ENCODE assay signal across 11 cellular contexts in genomic region chr3:197518794-197519451, GRCh38. TPM values are rescaled to one million over a fixed set of nuclear protein-coding genes. Genes with fewer than 3 reads are reported as not detected.
DNase-seq lines count a peak whose midpoint lies in the region; ATAC-seq and TF ChIP-seq lines count a peak whose summit lies in the region.
"Had no signal": no experiment of that assay in that cellular context is flagged by ENCODE, and none has a peak within 500 bp of the region (broad histone marks: within the 10 kb centered on the region; RNA-seq: fewer than 3 reads in every experiment).

No MANE protein-coding gene starts in this region.

- H3K9me3 Mint-ChIP-seq in activated CD8-positive, alpha-beta memory T cell treated with anti-CD3 and anti-CD28 coated beads, Interleukin-2, amount 10 ng/mL, durations not matched to agents 7 days and 5 days (ENCODE audit: low read depth), result peaks cover 3% of the 10 kb centered on the region
- H3K9me3 Mint-ChIP-seq in brain (no peaks in the 10 kb centered on the region), type B pancreatic cell (no peaks in the 10 kb centered on the region)

- peak overlapping the region; percentile 39 for H3K27ac ChIP-seq in RWPE2 (ENCODE audit: poor library complexity, severe bottlenecking)

- peak; percentile 31 for ATAC-seq in activated CD8-positive, alpha-beta memory T cell treated with anti-CD3 and anti-CD28 coated beads, Interleukin-2, amount 10 ng/mL, durations not matched to agents 7 days and 5 days
- ATAC-seq in RWPE2 (ENCODE audit: low read depth) (no peak), GM18873 (IDR thresholded peaks at IDR 0.05; ENCODE audit: low FRiP score, unreplicated experiment) (no peak)
- no peak for ATAC-seq in stimulated activated naive CD8-positive, alpha-beta T cell treated with anti-CD3 and anti-CD28 coated beads, Interleukin-15, Interleukin-2, amounts not matched to agents 100 U/mL and 50 U/mL, for 24 hours
- ATAC-seq: left ventricle myocardium superior had no signal

- CTCF ChIA-PET in activated CD8-positive, alpha-beta memory T cell treated with anti-CD3 and anti-CD28 coated beads, Interleukin-2, amount 10 ng/mL, durations not matched to agents 7 days and 5 days (lab: Charles Lee), result no interaction called here

- H3K4me1 ChIP-seq in RWPE2 (ENCODE audit: insufficient read depth, poor library complexity, severe bottlenecking), result peaks cover 24% of the 10 kb centered on the region

- H3K36me3 Mint-ChIP-seq in activated CD8-positive, alpha-beta memory T cell treated with anti-CD3 and anti-CD28 coated beads, Interleukin-2, amount 10 ng/mL, durations not matched to agents 7 days and 5 days, result peaks cover 52% of the 10 kb centered on the region
- H3K36me3 Mint-ChIP-seq in brain, result no peaks in the 10 kb centered on the region
- peaks cover 6% of the 10 kb centered on the region for H3K36me3 Mint-ChIP-seq in type B pancreatic cell

- TF ChIP-seq CTCF in RWPE2 (IDR thresholded peaks at IDR 0.05; ENCODE audit: poor library complexity, severe bottlenecking) (no peak), brain (conservative IDR thresholded peaks at IDR 0.05) (no peak), type B pancreatic cell (conservative IDR thresholded peaks at IDR 0.05) (no peak)

- peak; percentile 58 for DNase-seq in activated CD8-positive, alpha-beta memory T cell treated with anti-CD3 and anti-CD28 coated beads, Interleukin-2, amount 10 ng/mL, durations not matched to agents 7 days and 5 days
- DNase-seq in activated CD8-positive, alpha-beta memory T cell treated with anti-CD3 and anti-CD28 coated beads, Interleukin-2, amount 50 U/mL, for 48 hours, result no peak
- DNase-seq in RWPE2 (ENCODE audit: low spot score), result no peak
- DNase-seq in stimulated activated naive CD8-positive, alpha-beta T cell treated with anti-CD3 and anti-CD28 coated beads, Interleukin-15, Interleukin-2, amounts not matched to agents 100 U/mL and 50 U/mL, for 24 hours, result peak; percentile 37
- no peak for DNase-seq in NCI-H1694 treated with DMSO at 0.1 percent for 48 hours (lab: John Stamatoyannopoulos, UW)
- DNase-seq in type B pancreatic cell (ENCODE audit: extremely low spot score, unreplicated experiment), result no peak
- DNase-seq: activated effector memory CD4-positive, alpha-beta T cell treated with anti-CD3 and anti-CD28 coated beads, Interleukin-2, amount 50 U/mL, for 16 hours; left ventricle myocardium superior; stimulated activated CD4-positive, alpha-beta T cell treated with anti-CD3 and anti-CD28 coated beads, Interleukin-2, amount 100 ng/mL, for 24 hours had no signal

- no peaks in the 10 kb centered on the region for H3K27me3 ChIP-seq in RWPE2 (ENCODE audit: insufficient read depth, poor library complexity, severe bottlenecking)

- H3K27me3 Mint-ChIP-seq in activated CD8-positive, alpha-beta memory T cell treated with anti-CD3 and anti-CD28 coated beads, Interleukin-2, amount 10 ng/mL, durations not matched to agents 7 days and 5 days, result no peaks in the 10 kb centered on the region
- H3K27me3 Mint-ChIP-seq in brain (peaks cover 3% of the 10 kb centered on the region), type B pancreatic cell (no peaks in the 10 kb centered on the region)

- no peak overlapping the region for H3K4me3 Mint-ChIP-seq in activated CD8-positive, alpha-beta memory T cell treated with anti-CD3 and anti-CD28 coated beads, Interleukin-2, amount 10 ng/mL, durations not matched to agents 7 days and 5 days
- H3K4me3 Mint-ChIP-seq in brain (no peak overlapping the region), type B pancreatic cell (no peak overlapping the region)

- H3K4me1 Mint-ChIP-seq in activated CD8-positive, alpha-beta memory T cell treated with anti-CD3 and anti-CD28 coated beads, Interleukin-2, amount 10 ng/mL, durations not matched to agents 7 days and 5 days, result peaks cover 15% of the 10 kb centered on the region
- H3K4me1 Mint-ChIP-seq in brain (peaks cover 57% of the 10 kb centered on the region), type B pancreatic cell (ENCODE audit: unreplicated experiment) (peaks cover 49% of the 10 kb centered on the region)

- H3K9me3 ChIP-seq in RWPE2 (ENCODE audit: severe bottlenecking), result no peaks in the 10 kb centered on the region

- H3K36me3 ChIP-seq in RWPE2 (ENCODE audit: low read depth), result no peaks in the 10 kb centered on the region

- H3K4me3 ChIP-seq in RWPE2 (ENCODE audit: severe bottlenecking), result no peak overlapping the region

- H3K27ac Mint-ChIP-seq in activated CD8-positive, alpha-beta memory T cell treated with anti-CD3 and anti-CD28 coated beads, Interleukin-2, amount 10 ng/mL, durations not matched to agents 7 days and 5 days, result peak overlapping the region; percentile 78
- H3K27ac Mint-ChIP-seq in brain (peak overlapping the region; percentile 12 to 63 (median 24)), type B pancreatic cell (no peak overlapping the region)

RNA-seq across cellular contexts. Expression of gene BDH1, which starts 36.8 kb away (rescaled TPM):
- total RNA-seq in activated CD8-positive, alpha-beta memory T cell treated with anti-CD3 and anti-CD28 coated beads, Interleukin-2, amount 10 ng/mL, durations not matched to agents 7 days and 5 days, result 10 to 100 TPM; 75.8 to 80.9 TPM
- polyA plus RNA-seq in brain (ENCODE audit: insufficient read depth, low read depth, low replicate concordance), result 43.2 TPM
- 32.0 and 56.1 TPM in 2 replicates for total RNA-seq in type B pancreatic cell (ENCODE audit: low replicate concordance)

Comparison
In these comparisons a context has a peak if more than half of its experiments do, and no peak if none do; other contexts are left out.
1. DNase-seq: peak in activated CD8-positive, alpha-beta memory T cell treated with anti-CD3 and anti-CD28 coated beads, Interleukin-2, amount 10 ng/mL, durations not matched to agents 7 days and 5 days (single experiment) and stimulated activated naive CD8-positive, alpha-beta T cell treated with anti-CD3 and anti-CD28 coated beads, Interleukin-15, Interleukin-2, amounts not matched to agents 100 U/mL and 50 U/mL, for 24 hours (single experiment); none in activated CD8-positive, alpha-beta memory T cell treated with anti-CD3 and anti-CD28 coated beads, Interleukin-2, amount 50 U/mL, for 48 hours (single experiment), RWPE2 (single experiment), NCI-H1694 treated with DMSO at 0.1 percent for 48 hours (single experiment) and type B pancreatic cell (single experiment).